Comparison of ENCODE assay signal across 10 cellular contexts in genomic region chr6:157059781-157060180, GRCh38.
DNase-seq lines count a peak whose midpoint lies in the region; TF ChIP-seq lines count a peak whose summit lies in the region.
"Had no signal": no experiment of that assay in that cellular context is flagged by ENCODE, and none has a peak within 500 bp of the region (broad histone marks: within the 10 kb centered on the region; RNA-seq: fewer than 3 reads in every experiment).

No MANE protein-coding gene starts in this region.

- no peaks in the 10 kb centered on the region for H3K27me3 ChIP-seq in brain microvascular endothelial cell (replicated peaks)
- H3K27me3 ChIP-seq: heart right ventricle had no signal

- no peak overlapping the region for H3K27ac ChIP-seq in brain microvascular endothelial cell
- H3K27ac ChIP-seq: heart right ventricle had no signal

- no peak for TF ChIP-seq CTCF in brain microvascular endothelial cell (IDR thresholded peaks at IDR 0.05; ENCODE audit: low read depth, low read length, missing control alignments)

- in situ Hi-C loops in brain microvascular endothelial cell (cut with HindIII; ENCODE audit: low pct_ligation_motif_present, low sequenced_read_pairs): no loop called here

- DNase-seq in DMS79 treated with DMSO at 0.1 percent for 48 hours (lab: John Stamatoyannopoulos, UW): peak; percentile 53
- DNase-seq in NCI-H1105 (lab: John Stamatoyannopoulos, UW): peak; percentile 85
- peak; percentile 86 for DNase-seq in cerebellar cortex (ENCODE audit: low spot score)
- DNase-seq in midbrain (lab: John Stamatoyannopoulos, UW): peak; percentile 29
- DNase-seq in brain microvascular endothelial cell: no peak
- DNase-seq in SKM-1 (lab: John Stamatoyannopoulos, UW; ENCODE audit: unreplicated experiment): no peak
- DNase-seq in mucosa of gallbladder (ENCODE audit: low spot score): no peak
- no peak for DNase-seq in T-helper 9 cell
- DNase-seq: activated naive CD4-positive, alpha-beta T cell treated with Interleukin-2 at 50 U/mL for 16 hours had no signal

- H3K4me3 ChIP-seq in brain microvascular endothelial cell (ENCODE audit: low read depth, low read length): no peak overlapping the region
- H3K4me3 ChIP-seq: heart right ventricle had no signal

- H3K36me3 ChIP-seq in brain microvascular endothelial cell (replicated peaks): no peaks in the 10 kb centered on the region

Comparison
In these comparisons a context has a peak if more than half of its experiments do, and no peak if none do; other contexts are left out.
1. DNase-seq: peak in DMS79 treated with DMSO at 0.1 percent for 48 hours (single experiment), NCI-H1105 (single experiment), cerebellar cortex (single experiment) and midbrain (single experiment); none in brain microvascular endothelial cell (single experiment), SKM-1 (single experiment), mucosa of gallbladder (single experiment) and T-helper 9 cell (single experiment).